7 cellular contexts compared by ENCODE assay signal in genomic region chr16:24742610-24743009, GRCh38. TPM values are rescaled to one million over a fixed set of nuclear protein-coding genes. Genes with fewer than 3 reads are reported as not detected.
DNase-seq lines count a peak whose midpoint lies in the region; ATAC-seq and TF ChIP-seq lines count a peak whose summit lies in the region.
"Not testable (repeated sequence)": the region's sequence is repeated elsewhere in the genome, so short reads cannot be mapped to it uniquely, and the experiment has no call there.

No MANE protein-coding gene starts in this region.

- not testable (repeated sequence) for H3K79me1 ChIP-seq in trophoblast cell (ENCODE audit: low read length)

- not testable (repeated sequence) for ATAC-seq in CD4-positive, CD25-positive, alpha-beta regulatory T cell (ENCODE audit: low read depth in 2 of 2); WTC11; stimulated activated memory B cell treated with anti-CD40 and anti-IgM and Interleukin-4, amounts not matched to agents 10 μg/mL and 1 μg/mL and 100 μg/mL, for 72 hours
- peak; percentile 64 to 83 for ATAC-seq in lower lobe of right lung
- peak; percentile 77 for ATAC-seq in upper lobe of right lung

- TF ChIP-seq CTCF in WTC11 (IDR thresholded peaks at IDR 0.05); ascending aorta (IDR thresholded peaks at IDR 0.05); lower lobe of right lung (IDR thresholded peaks at IDR 0.05); upper lobe of right lung (IDR thresholded peaks at IDR 0.05): not testable (repeated sequence)

- peak overlapping the region in 2 of 3 donors; percentile 20 to 52 for H3K27ac Mint-ChIP-seq in CD4-positive, CD25-positive, alpha-beta regulatory T cell
- peak overlapping the region; percentile 13; the same call in 1 of the 2 replicates for H3K27ac Mint-ChIP-seq in WTC11
- peak overlapping the region; percentile 17 for H3K27ac Mint-ChIP-seq in stimulated activated memory B cell treated with anti-CD40 and anti-IgM and Interleukin-4, amounts not matched to agents 10 μg/mL and 1 μg/mL and 100 μg/mL, for 72 hours

- intact Hi-C loops in ascending aorta (cut with DNase I): loop anchor here (5.0 kb wide), 1 partner anchor 35 kb away; no protein-coding TSS in a partner anchor
- intact Hi-C loops in lower lobe of right lung (cut with DNase I); upper lobe of right lung (cut with DNase I): not testable (repeated sequence)

- not testable (repeated sequence) for H3K27me3 ChIP-seq in CD4-positive, CD25-positive, alpha-beta regulatory T cell (ENCODE audit: control insufficient read depth, insufficient read depth, low read length); ascending aorta; lower lobe of right lung (ENCODE audit: low read depth); trophoblast cell (ENCODE audit: insufficient read depth, low read length); upper lobe of right lung

- H3K27me3 Mint-ChIP-seq in CD4-positive, CD25-positive, alpha-beta regulatory T cell; WTC11 (ENCODE audit: low read depth); stimulated activated memory B cell treated with anti-CD40 and anti-IgM and Interleukin-4, amounts not matched to agents 10 μg/mL and 1 μg/mL and 100 μg/mL, for 72 hours: not testable (repeated sequence)

- not testable (repeated sequence) for H2BK5ac ChIP-seq in trophoblast cell (ENCODE audit: low read depth, low read length, poor library complexity)

- not testable (repeated sequence) for H3K79me2 ChIP-seq in trophoblast cell (ENCODE audit: control insufficient read depth, insufficient read depth, low read length, poor library complexity)

- not testable (repeated sequence) for H3K4me3 ChIP-seq in CD4-positive, CD25-positive, alpha-beta regulatory T cell (ENCODE audit: low read depth, low read length); ascending aorta; lower lobe of right lung; trophoblast cell (ENCODE audit: low read depth, low read length); upper lobe of right lung

- POLR2A ChIA-PET in WTC11 (lab: Charles Lee): not testable (repeated sequence)

- H3K36me3 Mint-ChIP-seq in CD4-positive, CD25-positive, alpha-beta regulatory T cell: peaks cover 14% of the 10 kb centered on the region
- H3K36me3 Mint-ChIP-seq in WTC11: peaks cover 15% of the 10 kb centered on the region
- peaks cover 57% of the 10 kb centered on the region for H3K36me3 Mint-ChIP-seq in stimulated activated memory B cell treated with anti-CD40 and anti-IgM and Interleukin-4, amounts not matched to agents 10 μg/mL and 1 μg/mL and 100 μg/mL, for 72 hours

- not testable (repeated sequence) for H4K8ac ChIP-seq in trophoblast cell (ENCODE audit: low read depth, low read length)

- H3K4me2 ChIP-seq in trophoblast cell (ENCODE audit: low read length): not testable (repeated sequence)

- peak overlapping the region; percentile 99 for H3K4ac ChIP-seq in trophoblast cell (ENCODE audit: low read depth, low read length)

- peaks cover 11% of the 10 kb centered on the region for H3K36me3 ChIP-seq in CD4-positive, CD25-positive, alpha-beta regulatory T cell (ENCODE audit: control insufficient read depth, insufficient read depth, low read length)
- H3K36me3 ChIP-seq in ascending aorta; lower lobe of right lung; trophoblast cell (ENCODE audit: control insufficient read depth in 1 of 2, insufficient read depth in 2 of 2, low read length in 2 of 2); upper lobe of right lung: not testable (repeated sequence)

- H3K9me3 Mint-ChIP-seq in CD4-positive, CD25-positive, alpha-beta regulatory T cell; WTC11; stimulated activated memory B cell treated with anti-CD40 and anti-IgM and Interleukin-4, amounts not matched to agents 10 μg/mL and 1 μg/mL and 100 μg/mL, for 72 hours: not testable (repeated sequence)

- no CpG with 5 or more reads among the region's 8 CpGs for WGBS in trophoblast cell (ENCODE audit: extremely low coverage, insufficient coverage, insufficient read length)

- H3K14ac ChIP-seq in trophoblast cell (ENCODE audit: low read length): not testable (repeated sequence)

- H3K9ac ChIP-seq in trophoblast cell (ENCODE audit: low read length): not testable (repeated sequence)

- not testable (repeated sequence) for H3K18ac ChIP-seq in trophoblast cell (ENCODE audit: low read length)

- H3K9me3 ChIP-seq in CD4-positive, CD25-positive, alpha-beta regulatory T cell (ENCODE audit: control insufficient read depth in 2 of 2, low read length in 2 of 2); ascending aorta; lower lobe of right lung; trophoblast cell (ENCODE audit: insufficient read depth, low read depth, low read length); upper lobe of right lung: not testable (repeated sequence)

- CTCF ChIA-PET in WTC11 (lab: Charles Lee): not testable (repeated sequence)

- H3K4me3 Mint-ChIP-seq in CD4-positive, CD25-positive, alpha-beta regulatory T cell: peak overlapping the region in 1 of 4 donors; percentile 45
- not testable (repeated sequence) for H3K4me3 Mint-ChIP-seq in WTC11; stimulated activated memory B cell treated with anti-CD40 and anti-IgM and Interleukin-4, amounts not matched to agents 10 μg/mL and 1 μg/mL and 100 μg/mL, for 72 hours

- H2AK5ac ChIP-seq in trophoblast cell (ENCODE audit: low read length): not testable (repeated sequence)

- H2BK120ac ChIP-seq in trophoblast cell (ENCODE audit: insufficient read depth, low read length, poor library complexity): not testable (repeated sequence)

- peaks cover 58% of the 10 kb centered on the region for H3K4me1 ChIP-seq in CD4-positive, CD25-positive, alpha-beta regulatory T cell (ENCODE audit: control insufficient read depth, insufficient read depth, low read length, poor library complexity, severe bottlenecking)
- H3K4me1 ChIP-seq in ascending aorta (peaks cover 9 to 71% of the 10 kb centered on the region in 2 donors), lower lobe of right lung (peaks cover 80% of the 10 kb centered on the region), upper lobe of right lung (peaks cover 84% of the 10 kb centered on the region)
- H3K4me1 ChIP-seq in trophoblast cell (ENCODE audit: control insufficient read depth in 1 of 2, insufficient read depth in 2 of 2, low read length in 2 of 2): not testable (repeated sequence)

- H2BK12ac ChIP-seq in trophoblast cell (ENCODE audit: low read length): not testable (repeated sequence)

- H2AFZ ChIP-seq in trophoblast cell (ENCODE audit: insufficient read depth, low read length, poor library complexity): not testable (repeated sequence)

- H3K4me1 Mint-ChIP-seq in CD4-positive, CD25-positive, alpha-beta regulatory T cell: peaks cover 72 to 98% (median 76%) of the 10 kb centered on the region in 4 donors
- peaks cover 99% of the 10 kb centered on the region for H3K4me1 Mint-ChIP-seq in WTC11
- H3K4me1 Mint-ChIP-seq in stimulated activated memory B cell treated with anti-CD40 and anti-IgM and Interleukin-4, amounts not matched to agents 10 μg/mL and 1 μg/mL and 100 μg/mL, for 72 hours: peaks cover 83% of the 10 kb centered on the region

- H4K91ac ChIP-seq in trophoblast cell (ENCODE audit: low read depth, low read length): not testable (repeated sequence)

- not testable (repeated sequence) for DNase-seq in CD4-positive, CD25-positive, alpha-beta regulatory T cell; WTC11 (ENCODE audit: low spot score); ascending aorta (ENCODE audit: low spot score in 2 of 2)
- DNase-seq in lower lobe of right lung (peak; percentile 49), trophoblast cell (peak; percentile 28 to 60), upper lobe of right lung (peak; percentile 72)

- not testable (repeated sequence) for H3K27ac ChIP-seq in CD4-positive, CD25-positive, alpha-beta regulatory T cell (ENCODE audit: insufficient read depth, low read length, poor library complexity, severe bottlenecking); lower lobe of right lung; trophoblast cell (ENCODE audit: low read depth, low read length); upper lobe of right lung
- H3K27ac ChIP-seq in ascending aorta: peak overlapping the region; percentile 10 to 23

- not testable (repeated sequence) for H4K12ac ChIP-seq in trophoblast cell (ENCODE audit: low read depth, low read length)

- not testable (repeated sequence) for H3K23ac ChIP-seq in trophoblast cell (ENCODE audit: low read length)

RNA-seq across cellular contexts. Expression of gene TNRC6A, which starts 13.2 kb away (rescaled TPM):
- total RNA-seq in CD4-positive, CD25-positive, alpha-beta regulatory T cell: 89.0 TPM
- 10 to 100 TPM in 2 of 4 donors, 1 to 10 TPM in 2; 7.2 to 14.4 (median 9.0) TPM for polyA plus RNA-seq in CD4-positive, CD25-positive, alpha-beta regulatory T cell
- total RNA-seq in WTC11 (2021) (76.8 to 86.3 TPM (median 77.4 TPM) in 3 replicates), ascending aorta (36.7 TPM), lower lobe of right lung (49.4 TPM), upper lobe of right lung (46.5 TPM)
- polyA plus RNA-seq in trophoblast cell (2013): 19.9 and 21.5 TPM in 2 replicates
